In the genomic region with DNA sequence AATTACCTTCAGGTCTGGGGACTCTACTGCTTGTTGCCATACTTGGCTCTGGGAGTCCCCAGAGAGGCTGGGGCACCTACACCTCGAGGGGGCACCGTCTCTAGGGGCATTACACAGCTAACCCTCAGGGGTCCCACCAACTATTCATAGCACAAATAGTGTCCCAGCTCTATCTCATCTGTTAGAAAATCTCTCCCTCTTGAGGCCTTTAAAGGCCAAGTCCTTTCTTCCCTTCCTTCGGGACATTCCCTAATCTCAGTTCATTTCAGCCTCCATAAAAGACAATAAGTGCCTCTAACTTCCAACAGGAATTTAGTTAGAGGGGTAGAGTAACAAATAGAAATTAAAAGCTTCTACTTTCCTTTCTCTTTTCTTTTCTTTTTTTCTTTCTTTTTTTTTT, we compare ENCODE assay signal across 24 cellular contexts. TPM values are rescaled to one million over a fixed set of nuclear protein-coding genes. Genes with fewer than 3 reads are reported as not detected.
A peak's percentile ranks its signal among the peaks of the same experiment; 100 is the strongest.
DNase-seq lines count a peak whose midpoint lies in the region; ATAC-seq, FAIRE-seq and TF ChIP-seq lines count a peak whose summit lies in the region.
"Had no signal": no experiment of that assay in that cellular context is flagged by ENCODE, and none has a peak within 500 bp of the region (broad histone marks: within the 10 kb centered on the region; RNA-seq: fewer than 3 reads in every experiment).

No MANE protein-coding gene starts in this region.

- TF ChIP-seq CTCF in VCaP (conservative IDR thresholded peaks at IDR 0.05) (no peak), endothelial cell of umbilical vein (IDR thresholded peaks at IDR 0.05; ENCODE audit: extremely low read depth in 1 of 2, insufficient read depth in 1 of 2, low read depth in 1 of 2, low read length in 2 of 2) (no peak), D721Med (IDR thresholded peaks at IDR 0.05; ENCODE audit: insufficient read depth, missing control alignments) (no peak)

- intact Hi-C loops in right cardiac atrium (cut with DNase I): loop anchor here in 2 of 4 donors (10.0 kb wide), 2 partner anchors 147 to 213 kb away; no protein-coding TSS in a partner anchor
- intact Hi-C loops in Right ventricle myocardium inferior (cut with DNase I): loop anchor here (5.0 kb wide), 2 partner anchors 55 to 150 kb away; a partner anchor contains a TSS
- intact Hi-C loops in endothelial cell of umbilical vein (cut with micrococcal nuclease): no loop called here

- no peak overlapping the region for H3K4me2 ChIP-seq in endothelial cell of umbilical vein (ENCODE audit: insufficient read depth, low read length)

- H3K4me3 ChIP-seq in right cardiac atrium (ENCODE audit: low read length) (no peak overlapping the region), endothelial cell of umbilical vein (replicated peaks in 1 of 3; ENCODE audit: insufficient read depth in 1 of 3, low read depth in 1 of 3, low read length in 3 of 3) (no peak overlapping the region)
- H3K4me3 ChIP-seq: GM12878, GM23248, Peyer's patch had no signal

- no peak overlapping the region for H3K9ac ChIP-seq in endothelial cell of umbilical vein (replicated peaks; ENCODE audit: extremely low read depth, insufficient read depth, low read length)
- H3K9ac ChIP-seq: GM23248 had no signal

- H3K27me3 ChIP-seq in right cardiac atrium (ENCODE audit: control insufficient read depth, insufficient read depth) (no peaks in the 10 kb centered on the region), endothelial cell of umbilical vein (ENCODE audit: control insufficient read depth in 2 of 2, insufficient read depth in 2 of 2, low read length in 2 of 2) (no peaks in the 10 kb centered on the region)
- H3K27me3 ChIP-seq: BE2C, Peyer's patch had no signal

- POLR2A ChIA-PET in endothelial cell of umbilical vein (lab: Charles Lee): no interaction called here

- H3K9me3 ChIP-seq in right cardiac atrium (ENCODE audit: control insufficient read depth, low read length): no peaks in the 10 kb centered on the region
- no peaks in the 10 kb centered on the region for H3K9me3 ChIP-seq in endothelial cell of umbilical vein (replicated peaks; ENCODE audit: control insufficient read depth, insufficient read depth, low read length)
- H3K9me3 ChIP-seq: BE2C, Peyer's patch had no signal

- no TSS peak for BruUV-seq in endothelial cell of umbilical vein (replicated peaks; lab: Mats Ljungman, UMichigan)

- H3K4me1 ChIP-seq in right cardiac atrium (ENCODE audit: control insufficient read depth, insufficient read depth, low read length) (no peaks in the 10 kb centered on the region), endothelial cell of umbilical vein (ENCODE audit: control insufficient read depth, extremely low read depth, insufficient read depth, low read length) (no peaks in the 10 kb centered on the region)
- H3K4me1 ChIP-seq: Peyer's patch had no signal

- peak overlapping the region; percentile 14 for H2AFZ ChIP-seq in endothelial cell of umbilical vein (ENCODE audit: low read depth, low read length)
- H2AFZ ChIP-seq: GM23248 had no signal

- no peaks in the 10 kb centered on the region for H3K79me2 ChIP-seq in endothelial cell of umbilical vein (ENCODE audit: control insufficient read depth, insufficient read depth, low read length)

- no peaks in the 10 kb centered on the region for H3K36me3 ChIP-seq in endothelial cell of umbilical vein (ENCODE audit: control insufficient read depth in 2 of 2, extremely low read depth in 1 of 2, insufficient read depth in 2 of 2, low read length in 2 of 2)
- H3K36me3 ChIP-seq: BE2C, Peyer's patch had no signal

- FAIRE-seq in endothelial cell of umbilical vein (lab: Jason Lieb, UNC): no peak
- no peak for FAIRE-seq in D721Med (lab: Jason Lieb, UNC)
- FAIRE-seq: GM12878 had no signal

- no peak for TF ChIP-seq POLR2A in endothelial cell of umbilical vein (IDR thresholded peaks at IDR 0.05; ENCODE audit: low read depth, low read length)

- CTCF ChIA-PET in endothelial cell of umbilical vein (lab: Charles Lee): interaction anchor here (0.7 to 2.0 kb wide), 3 partner anchors 170 to 229 kb away, joined by 3 to 7 read pairs (median 3); no protein-coding TSS in a partner anchor

- H4K20me1 ChIP-seq in endothelial cell of umbilical vein (replicated peaks; ENCODE audit: control insufficient read depth, extremely low read depth, insufficient read depth, low read length): no peaks in the 10 kb centered on the region

- ATAC-seq in right cardiac atrium (no peak), Right ventricle myocardium inferior (no peak), HG03520 (IDR thresholded peaks at IDR 0.05; ENCODE audit: unreplicated experiment) (no peak)
- ATAC-seq: GM12878, HCT116 had no signal

- dilution Hi-C loops in endothelial cell of umbilical vein (cut with MboI; ENCODE audit: extremely low pct_ligation_motif_present, low sequenced_read_pairs): no loop called here

- WGBS in right cardiac atrium: 67% methylated on average over 3 of the region's 3 CpGs

- H3K27ac ChIP-seq in right cardiac atrium (ENCODE audit: low read length) (peak overlapping the region; percentile 72), VCaP (peak overlapping the region; percentile 96), endothelial cell of umbilical vein (ENCODE audit: insufficient read depth, low read depth, low read length) (no peak overlapping the region)
- H3K27ac ChIP-seq: GM23248, Peyer's patch had no signal

- DNase-seq in right cardiac atrium (no peak), Right ventricle myocardium inferior (ENCODE audit: missing footprints) (no peak), endothelial cell of umbilical vein (ENCODE audit: low read depth, low spot score) (no peak), D721Med (ENCODE audit: insufficient read length, low spot score) (no peak), globus pallidus (ENCODE audit: low spot score) (no peak)
- DNase-seq: BE2C; CD4-positive, alpha-beta T cell; COR-L47; DMS 273 treated with DMSO at 0.1 percent for 48 hours; DND-41; GM23248; NCI-H1105 treated with DMSO at 0.1 percent for 48 hours; NCI-H2029 treated with DMSO at 0.1 percent for 48 hours; NCI-H2171; NCI-H345; NCI-H524; NCI-H774; Peyer's patch had no signal

- no peaks in the 10 kb centered on the region for H3K9me1 ChIP-seq in endothelial cell of umbilical vein (replicated peaks; ENCODE audit: control insufficient read depth, extremely low read depth, insufficient read depth, low read length)

TF ChIP-seq in endothelial cell of umbilical vein, 7 proteins besides CTCF, POLR2A, EP300 and RAD21:
- no peak for TF ChIP-seq MYC (IDR thresholded peaks at IDR 0.05; ENCODE audit: low read depth, low read length)
- TF ChIP-seq, protein P1, sequence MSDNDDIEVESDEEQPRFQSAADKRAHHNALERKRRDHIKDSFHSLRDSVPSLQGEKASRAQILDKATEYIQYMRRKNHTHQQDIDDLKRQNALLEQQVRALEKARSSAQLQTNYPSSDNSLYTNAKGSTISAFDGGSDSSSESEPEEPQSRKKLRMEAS (IDR thresholded peaks at IDR 0.05; ENCODE audit: insufficient read depth, insufficient read length): no peak
- TF ChIP-seq FOS (IDR thresholded peaks at IDR 0.05; ENCODE audit: borderline replicate concordance, insufficient read depth, low read length): no peak
- no peak for TF ChIP-seq EZH2 (IDR thresholded peaks at IDR 0.05; ENCODE audit: borderline replicate concordance, low read depth, low read length, severe bottlenecking)
- no peak for TF ChIP-seq POLR2AphosphoS5 (IDR thresholded peaks at IDR 0.05; ENCODE audit: insufficient read depth, low read depth, low read length)
- TF ChIP-seq GATA2 (IDR thresholded peaks at IDR 0.05; ENCODE audit: insufficient read depth, insufficient read length, low read depth, low read length): no peak
- no peak for TF ChIP-seq JUN (IDR thresholded peaks at IDR 0.05; ENCODE audit: borderline replicate concordance, insufficient read depth, insufficient read length, low read depth)
TF ChIP-seq in endothelial cell of umbilical vein: peak in this region for 0.

RNA-seq across cellular contexts. Expression of a gene that starts 55.8 kb away (rescaled TPM):
- total RNA-seq in right cardiac atrium (100 to 1,000 TPM; 578 to 776 (median 669) TPM), Right ventricle myocardium inferior (828 TPM), endothelial cell of umbilical vein (75.5 and 82.5 TPM in 2 replicates)
- polyA plus RNA-seq in right cardiac atrium (181 TPM), endothelial cell of umbilical vein (69.8 and 105 TPM in 2 replicates)
- 65.4 and 67.5 TPM in 2 replicates for polyA plus RNA-seq in endothelial cell of umbilical vein (2011; cell fraction: cytosol; rRNA removed)
- 108 and 127 TPM in 2 replicates for polyA plus RNA-seq in endothelial cell of umbilical vein (2011; cell fraction: nucleus; rRNA removed)
- 19.4 and 34.9 TPM in 2 replicates for polyA plus RNA-seq in endothelial cell of umbilical vein (2012)
- polyA minus RNA-seq in endothelial cell of umbilical vein: 191 and 202 TPM in 2 replicates
- polyA minus RNA-seq in endothelial cell of umbilical vein (2011; cell fraction: cytosol; rRNA and poly(A)+ RNA removed): 6.6 TPM
- polyA minus RNA-seq in endothelial cell of umbilical vein (2011; cell fraction: nucleus; rRNA and poly(A)+ RNA removed): 313 and 457 TPM in 2 replicates
- total RNA-seq: A673; CD4-positive, alpha-beta T cell had no signal
- polyA plus RNA-seq: IgD-negative memory B cell had no signal
